23 cellular contexts compared by ENCODE assay signal in genomic region chr4:7962609-7963508, GRCh38. TPM values are rescaled to one million over a fixed set of nuclear protein-coding genes. Genes with fewer than 3 reads are reported as not detected.
DNase-seq lines count a peak whose midpoint lies in the region; ATAC-seq and TF ChIP-seq lines count a peak whose summit lies in the region.
"Had no signal": no experiment of that assay in that cellular context is flagged by ENCODE, and none has a peak within 500 bp of the region (broad histone marks: within the 10 kb centered on the region; RNA-seq: fewer than 3 reads in every experiment).

No MANE protein-coding gene starts in this region.

- peaks cover 0 to 9% (median 0%) of the 10 kb centered on the region in 6 donors for H3K36me3 ChIP-seq in spleen
- H3K36me3 ChIP-seq: Peyer's patch, upper lobe of right lung had no signal

- H3K9me3 ChIP-seq in spleen: no peaks in the 10 kb centered on the region
- H3K9me3 ChIP-seq: Peyer's patch, upper lobe of right lung had no signal

- TF ChIP-seq POLR2A in spleen (IDR thresholded peaks at IDR 0.05): no peak

- H3K27me3 Mint-ChIP-seq in natural killer cell treated with Interleukin-12 subunit alpha and Interleukin-12 subunit beta and Interleukin-15 and Interleukin-18, amount 100 ng/mL, for 72 hours: peaks cover 0 to 10% of the 10 kb centered on the region in 2 donors
- peaks cover 0 to 6% of the 10 kb centered on the region in 2 donors for H3K27me3 Mint-ChIP-seq in natural killer cell (ENCODE audit: low read depth in 2 of 2)
- no peaks in the 10 kb centered on the region for H3K27me3 Mint-ChIP-seq in WTC11 (ENCODE audit: low read depth)
- no peaks in the 10 kb centered on the region for H3K27me3 Mint-ChIP-seq in type B pancreatic cell

- CTCF ChIA-PET in WTC11 (lab: Charles Lee): interaction anchor here (0.6 to 0.7 kb wide), 2 partner anchors 160 to 201 kb away, joined by 3 read pairs; no protein-coding TSS in a partner anchor

- POLR2A ChIA-PET in WTC11 (lab: Charles Lee): interaction anchor here (0.6 kb wide), 1 partner anchor 68 kb away, joined by 3 read pairs; no protein-coding TSS in a partner anchor

- H3K27me3 ChIP-seq in spleen (replicated peaks in 1 of 7): peaks cover 0 to 13% (median 0%) of the 10 kb centered on the region in 7 donors
- H3K27me3 ChIP-seq: Peyer's patch, upper lobe of right lung had no signal

- H3K9me3 Mint-ChIP-seq in natural killer cell treated with Interleukin-12 subunit alpha and Interleukin-12 subunit beta and Interleukin-15 and Interleukin-18, amount 100 ng/mL, for 72 hours: no peaks in the 10 kb centered on the region
- H3K9me3 Mint-ChIP-seq in natural killer cell (no peaks in the 10 kb centered on the region), WTC11 (no peaks in the 10 kb centered on the region), type B pancreatic cell (no peaks in the 10 kb centered on the region)
- H3K9me3 Mint-ChIP-seq: activated naive CD4-positive, alpha-beta T cell treated with anti-CD3 and anti-CD28 coated beads, Interleukin-2, amount 10 ng/mL, durations not matched to agents 7 days and 5 days; nephron progenitor cell had no signal

- TF ChIP-seq CTCF in natural killer cell (IDR thresholded peaks at IDR 0.05) (no peak), WTC11 (IDR thresholded peaks at IDR 0.05) (no peak), type B pancreatic cell (conservative IDR thresholded peaks at IDR 0.05) (no peak), spleen (IDR thresholded peaks at IDR 0.05 in 8 of 11, conservative IDR thresholded peaks at IDR 0.05 in 3 of 11) (no peak)

- no peak overlapping the region for H3K4me3 ChIP-seq in spleen
- H3K4me3 ChIP-seq: Peyer's patch, SK-N-MC, upper lobe of right lung had no signal

- WGBS in spleen, 5 donors: 69 to 80% (median 75%) methylated on average over 16 to 17 of the region's 17 CpGs

- H3K4me1 ChIP-seq in spleen: peaks cover 15 to 58% (median 42%) of the 10 kb centered on the region in 6 donors

- no peak for ATAC-seq in natural killer cell treated with Interleukin-12 subunit alpha and Interleukin-12 subunit beta and Interleukin-15 and Interleukin-18, amount 100 ng/mL, for 72 hours
- no peak for ATAC-seq in natural killer cell
- ATAC-seq in WTC11: no peak
- no peak for ATAC-seq in GM21723 (IDR thresholded peaks at IDR 0.05; ENCODE audit: unreplicated experiment)
- ATAC-seq: esophagus mucosa, upper lobe of right lung had no signal

- DNase-seq in natural killer cell treated with Interleukin-12 subunit alpha and Interleukin-12 subunit beta and Interleukin-15 and Interleukin-18, amount 100 ng/mL, for 72 hours (ENCODE audit: low spot score): no peak
- DNase-seq in natural killer cell (no peak), WTC11 (ENCODE audit: low spot score) (no peak), islet precursor cell (peak; percentile 49), type B pancreatic cell (ENCODE audit: extremely low spot score, unreplicated experiment) (no peak), spleen (no peak)
- DNase-seq: activated CD8-positive, alpha-beta memory T cell treated with anti-CD3 and anti-CD28 coated beads, Interleukin-2, amount 50 U/mL, for 4 hours; activated naive CD4-positive, alpha-beta T cell treated with anti-CD3 and anti-CD28 coated beads, Interleukin-2, amount 10 ng/mL, durations not matched to agents 7 days and 5 days; COR-L47; DND-41; effector CD4-positive, alpha-beta T cell; NCI-H1092; NCI-H2107; NCI-H510A; nephron progenitor cell; Peyer's patch; stimulated activated CD4-positive, alpha-beta T cell treated with anti-CD3 and anti-CD28 coated beads, Interleukin-1b, Interleukin-23, amount 100 ng/mL, for 48 hours; stimulated activated naive CD4-positive, alpha-beta T cell; T-helper 9 cell; upper lobe of right lung had no signal

- peak overlapping the region in 1 of 8 donors; percentile 17 for H3K27ac ChIP-seq in spleen
- H3K27ac ChIP-seq: Peyer's patch, SK-N-MC, upper lobe of right lung had no signal

- H3K27ac Mint-ChIP-seq in natural killer cell treated with Interleukin-12 subunit alpha and Interleukin-12 subunit beta and Interleukin-15 and Interleukin-18, amount 100 ng/mL, for 72 hours: peak overlapping the region; percentile 76 to 80
- peak overlapping the region in 1 of 2 donors; percentile 58 for H3K27ac Mint-ChIP-seq in natural killer cell
- H3K27ac Mint-ChIP-seq in WTC11: peak overlapping the region; percentile 84; the same call in 1 of the 2 replicates
- H3K27ac Mint-ChIP-seq in type B pancreatic cell: peak overlapping the region; percentile 57
- H3K27ac Mint-ChIP-seq: nephron progenitor cell had no signal

- H3K4me3 Mint-ChIP-seq in natural killer cell treated with Interleukin-12 subunit alpha and Interleukin-12 subunit beta and Interleukin-15 and Interleukin-18, amount 100 ng/mL, for 72 hours: peak overlapping the region; percentile 49
- no peak overlapping the region for H3K4me3 Mint-ChIP-seq in natural killer cell
- no peak overlapping the region for H3K4me3 Mint-ChIP-seq in WTC11
- no peak overlapping the region for H3K4me3 Mint-ChIP-seq in type B pancreatic cell
- H3K4me3 Mint-ChIP-seq: activated naive CD4-positive, alpha-beta T cell treated with anti-CD3 and anti-CD28 coated beads, Interleukin-2, amount 10 ng/mL, durations not matched to agents 7 days and 5 days; nephron progenitor cell had no signal

- H3K4me1 Mint-ChIP-seq in natural killer cell treated with Interleukin-12 subunit alpha and Interleukin-12 subunit beta and Interleukin-15 and Interleukin-18, amount 100 ng/mL, for 72 hours (ENCODE audit: low read depth in 2 of 2): peaks cover 51 to 58% of the 10 kb centered on the region in 2 donors
- H3K4me1 Mint-ChIP-seq in natural killer cell (peaks cover 45 to 61% of the 10 kb centered on the region in 2 donors), WTC11 (peaks cover 30% of the 10 kb centered on the region), type B pancreatic cell (ENCODE audit: unreplicated experiment) (peaks cover 35% of the 10 kb centered on the region)

- intact Hi-C loops in natural killer cell (cut with micrococcal nuclease) (no loop called here), spleen (cut with DNase I; ENCODE audit: low total_unique reads) (no loop called here)

- no peaks in the 10 kb centered on the region for H3K36me3 Mint-ChIP-seq in natural killer cell treated with Interleukin-12 subunit alpha and Interleukin-12 subunit beta and Interleukin-15 and Interleukin-18, amount 100 ng/mL, for 72 hours
- H3K36me3 Mint-ChIP-seq in natural killer cell: no peaks in the 10 kb centered on the region
- H3K36me3 Mint-ChIP-seq in WTC11: no peaks in the 10 kb centered on the region
- no peaks in the 10 kb centered on the region for H3K36me3 Mint-ChIP-seq in type B pancreatic cell
- H3K36me3 Mint-ChIP-seq: activated naive CD4-positive, alpha-beta T cell treated with anti-CD3 and anti-CD28 coated beads, Interleukin-2, amount 10 ng/mL, durations not matched to agents 7 days and 5 days had no signal

TF ChIP-seq in WTC11, 78 proteins besides CTCF, POLR2A, EP300 and RAD21:
- TF ChIP-seq ESRRA (CRISPR knock-in tag; IDR thresholded peaks at IDR 0.05; ENCODE audit: borderline replicate concordance) (no peak), USF2 (CRISPR knock-in tag; IDR thresholded peaks at IDR 0.05) (peak; percentile 55), MXD4 (CRISPR knock-in tag; IDR thresholded peaks at IDR 0.05; ENCODE audit: borderline replicate concordance) (no peak)
TF ChIP-seq in WTC11: peak in this region for 1.

RNA-seq across cellular contexts. Expression of gene AFAP1, which starts 23.2 kb away (rescaled TPM):
- 1 to 10 TPM; 7.2 to 9.1 TPM for total RNA-seq in natural killer cell treated with Interleukin-12 subunit alpha and Interleukin-12 subunit beta and Interleukin-15 and Interleukin-18, amount 100 ng/mL, for 72 hours
- total RNA-seq in natural killer cell (10 to 100 TPM in 1 of 3 donors, 1 to 10 TPM in 2; 4.9 to 12.5 (median 9.5) TPM), WTC11 (2021) (17.6 to 23.6 TPM (median 18.0 TPM) in 3 replicates), type B pancreatic cell (ENCODE audit: low replicate concordance) (36.6 and 37.2 TPM in 2 replicates), spleen (10 to 100 TPM in 6 of 7 donors, 1 to 10 TPM in 1; 9.0 to 29.2 (median 14.5) TPM)
- 1 to 10 TPM; 1.6 to 2.4 (median 1.7) TPM for polyA plus RNA-seq in spleen
